2 cellular contexts compared by ENCODE assay signal in the genomic region with DNA sequence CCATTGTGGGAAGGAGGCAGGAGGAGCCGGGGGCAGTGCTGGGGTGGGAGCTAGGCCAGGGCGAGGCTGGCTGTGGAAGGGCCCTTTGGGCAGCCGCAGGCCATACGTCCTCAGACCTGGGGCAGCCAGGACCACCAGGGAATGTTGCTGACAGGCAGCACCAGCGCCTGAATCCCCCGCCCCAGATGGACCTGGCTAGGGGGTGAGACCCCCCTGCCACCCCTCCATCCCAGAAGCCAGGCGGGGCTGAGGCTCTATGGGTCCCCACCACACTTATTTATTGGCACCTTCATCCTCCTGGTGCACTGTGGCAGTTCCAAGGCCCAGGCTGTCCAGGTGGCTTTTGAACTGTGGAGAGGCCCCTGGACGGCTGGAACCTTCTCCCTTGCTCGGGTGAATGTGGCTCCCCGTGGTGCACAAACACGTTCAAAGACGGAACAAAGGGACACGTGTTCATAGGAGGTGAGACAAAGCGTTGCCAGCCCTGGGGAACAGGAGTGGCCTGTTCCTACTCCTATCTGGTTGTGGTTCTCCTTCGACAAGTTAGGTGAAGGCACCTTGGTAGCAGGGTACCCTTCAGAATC.
TF ChIP-seq lines count a peak whose summit lies in the region.

No MANE protein-coding gene starts in this region.

TF ChIP-seq in H1, 55 proteins besides CTCF, POLR2A, EP300 and RAD21:
- TF ChIP-seq CHD1 (IDR thresholded peaks at IDR 0.05; ENCODE audit: low read depth, low read length), result no peak
- TF ChIP-seq CEBPB (IDR thresholded peaks at IDR 0.05; ENCODE audit: low read depth, low read length), result no peak
- no peak for TF ChIP-seq KDM5A (IDR thresholded peaks at IDR 0.05; ENCODE audit: low read length)
- no peak for TF ChIP-seq BACH1 (IDR thresholded peaks at IDR 0.05; ENCODE audit: low read length)
- TF ChIP-seq FOSL1 (IDR thresholded peaks at IDR 0.05; ENCODE audit: insufficient read depth, low read depth, low read length), result no peak
- no peak for TF ChIP-seq BCL11A (IDR thresholded peaks at IDR 0.05; ENCODE audit: low read depth in 2 of 2, low read length in 2 of 2)

TF ChIP-seq in SK-N-SH, 30 proteins besides CTCF, POLR2A, EP300 and RAD21:
- TF ChIP-seq USF2 (IDR thresholded peaks at IDR 0.05; ENCODE audit: borderline replicate concordance, low read depth, low read length), result no peak
- TF ChIP-seq YY1 (IDR thresholded peaks at IDR 0.05; ENCODE audit: low read depth), result no peak
- TF ChIP-seq CHD2 (IDR thresholded peaks at IDR 0.05; ENCODE audit: low read length, partially characterized antibody), result no peak
- TF ChIP-seq REST (IDR thresholded peaks at IDR 0.05; ENCODE audit: low read depth, low read length), result no peak
